Comparison of ENCODE assay signal across 13 cellular contexts in the genomic region with DNA sequence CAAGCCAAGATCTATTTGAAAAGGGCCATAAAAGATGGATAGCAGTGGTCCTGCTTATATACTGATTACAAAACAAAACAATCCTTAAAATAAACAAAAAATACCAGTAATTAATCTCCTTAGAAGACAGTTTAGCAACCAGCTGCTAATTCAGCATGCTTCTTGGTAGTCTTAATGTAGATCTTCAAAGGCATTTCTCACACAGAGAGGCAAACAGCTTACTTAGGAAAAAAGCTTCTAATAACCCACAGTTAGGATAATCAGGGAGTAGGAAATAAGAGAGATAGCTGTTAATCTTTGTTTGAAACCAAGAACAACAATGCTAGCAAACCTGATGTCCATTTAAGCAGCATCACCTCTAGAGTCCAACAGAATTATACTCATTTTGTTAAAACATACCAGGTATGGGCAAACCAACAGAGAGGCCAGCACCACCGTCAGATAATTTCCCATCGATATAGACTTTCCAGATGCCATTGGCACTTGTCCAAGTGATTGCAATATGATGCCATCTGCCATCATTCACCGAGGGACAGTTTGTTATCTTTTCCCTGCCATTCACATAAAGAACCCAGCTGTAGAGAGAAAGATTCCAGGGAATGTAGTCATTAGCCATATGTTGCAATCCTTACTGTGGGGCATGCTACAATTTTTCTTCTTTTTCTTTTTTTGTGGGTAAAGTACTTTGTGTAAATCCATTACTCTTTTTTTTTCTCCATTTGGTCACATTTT.
DNase-seq lines count a peak whose midpoint lies in the region; ATAC-seq and TF ChIP-seq lines count a peak whose summit lies in the region.
"Had no signal": no experiment of that assay in that cellular context is flagged by ENCODE, and none has a peak within 500 bp of the region (broad histone marks: within the 10 kb centered on the region; RNA-seq: fewer than 3 reads in every experiment).

No MANE protein-coding gene starts in this region.

- DNase-seq in Ammon's horn (ENCODE audit: low spot score) (peak; percentile 16), IMR-90 (peak; percentile 84), SHP77 treated with DMSO at 0.1 percent for 48 hours (lab: John Stamatoyannopoulos, UW) (peak; percentile 6), foreskin keratinocyte (peak; percentile 49 to 74), gastrocnemius medialis (no peak), activated gamma-delta T cell treated with Interleukin-2 at 50 U/mL for 16 hours (no peak), suprapubic skin (ENCODE audit: low spot score in 2 of 2) (no peak)
- DNase-seq: Caco-2, H9, islet precursor cell, NCI-H2107, pancreas had no signal

- H3K4ac ChIP-seq in IMR-90 (ENCODE audit: low read depth, low read length): peak overlapping the region; percentile 69; the same call in 1 of the 2 replicates

- intact Hi-C loops in IMR-90 (cut with micrococcal nuclease): loop anchor here (5.0 kb wide), 1 partner anchor 186 kb away; the partner anchor contains the start of gene TXN
- intact Hi-C loops in gastrocnemius medialis (cut with DNase I; ENCODE audit: low total_unique reads): no loop called here

- peak overlapping the region; percentile 84 for H4K5ac ChIP-seq in IMR-90 (ENCODE audit: low read depth, low read length)

- peak overlapping the region; percentile 59; the same call in 1 of the 2 replicates for H3K23ac ChIP-seq in IMR-90 (ENCODE audit: low read depth, low read length)

- peak overlapping the region; percentile 64; the same call in 1 of the 2 replicates for H3K4me2 ChIP-seq in IMR-90 (ENCODE audit: low read depth, low read length)

- H2AK5ac ChIP-seq in IMR-90 (ENCODE audit: low read depth, low read length): no peak overlapping the region

- no peaks in the 10 kb centered on the region for H3K27me3 ChIP-seq in IMR-90 (ENCODE audit: control insufficient read depth, insufficient read depth, low read length)
- H3K27me3 ChIP-seq in foreskin keratinocyte: no peaks in the 10 kb centered on the region
- no peaks in the 10 kb centered on the region for H3K27me3 ChIP-seq in gastrocnemius medialis
- no peaks in the 10 kb centered on the region for H3K27me3 ChIP-seq in suprapubic skin
- H3K27me3 ChIP-seq: pancreas had no signal

- H3K36me3 ChIP-seq in IMR-90 (ENCODE audit: control insufficient read depth, insufficient read depth, low read length) (peaks cover 17% of the 10 kb centered on the region), gastrocnemius medialis (no peaks in the 10 kb centered on the region), suprapubic skin (peaks cover 5% of the 10 kb centered on the region)
- H3K36me3 ChIP-seq: pancreas had no signal

- CTCF ChIA-PET in IMR-90 (lab: Yijun Ruan, JAX): no interaction called here

- H3K79me1 ChIP-seq in IMR-90 (ENCODE audit: low read depth in 1 of 2, low read length in 2 of 2): no peaks in the 10 kb centered on the region

- TF ChIP-seq EP300 in suprapubic skin (IDR thresholded peaks at IDR 0.05): no peak

- peak overlapping the region; percentile 14 for H3K14ac ChIP-seq in IMR-90 (replicated peaks; ENCODE audit: low read depth, low read length)

- 8% methylated on average over 2 of the region's 3 CpGs; no CpG with 5 or more reads in 1 of the 2 experiments for WGBS in IMR-90 (ENCODE audit: extremely low coverage in 2 of 2, insufficient read length in 1 of 2), 2 experiments
- 16% methylated on average over 3 of the region's 3 CpGs for WGBS in suprapubic skin

- peak overlapping the region; percentile 30 to 70; a peak in 3 of 4 replicates for H4K8ac ChIP-seq in IMR-90 (ENCODE audit: low read depth in 2 of 2, low read length in 2 of 2)

- peak; percentile 12 for ATAC-seq in IMR-90 (ENCODE audit: low read depth)
- ATAC-seq in foreskin keratinocyte: peak; percentile 48
- ATAC-seq in gastrocnemius medialis: no peak
- no peak for ATAC-seq in GM19397 (IDR thresholded peaks at IDR 0.05; ENCODE audit: unreplicated experiment)
- ATAC-seq: pancreas had no signal

- peak overlapping the region; percentile 72 for H2BK20ac ChIP-seq in IMR-90 (ENCODE audit: low read depth, low read length)

- no peak for TF ChIP-seq POLR2A in IMR-90 (IDR thresholded peaks at IDR 0.05; ENCODE audit: low read depth, low read length)
- TF ChIP-seq POLR2A in gastrocnemius medialis (IDR thresholded peaks at IDR 0.05): no peak
- TF ChIP-seq POLR2A in suprapubic skin (IDR thresholded peaks at IDR 0.05): no peak

- H2BK120ac ChIP-seq in IMR-90 (ENCODE audit: low read depth, low read length): peak overlapping the region; percentile 75

- no peak for TF ChIP-seq CTCF in IMR-90 (conservative IDR thresholded peaks at IDR 0.05; ENCODE audit: low read depth, low read length)
- TF ChIP-seq CTCF in foreskin keratinocyte (conservative IDR thresholded peaks at IDR 0.05): no peak
- TF ChIP-seq CTCF in gastrocnemius medialis (IDR thresholded peaks at IDR 0.05 in 4 of 5, conservative IDR thresholded peaks at IDR 0.05 in 1 of 5): no peak
- TF ChIP-seq CTCF in suprapubic skin (IDR thresholded peaks at IDR 0.05): no peak

- H3K4me1 ChIP-seq in IMR-90 (ENCODE audit: control insufficient read depth, insufficient read depth, low read length) (peaks cover 16% of the 10 kb centered on the region), foreskin keratinocyte (no peaks in the 10 kb centered on the region), gastrocnemius medialis (no peaks in the 10 kb centered on the region), suprapubic skin (no peaks in the 10 kb centered on the region)
- H3K4me1 ChIP-seq: Caco-2, pancreas had no signal

- H3K9me1 ChIP-seq in IMR-90 (ENCODE audit: insufficient read depth, low read length): peaks cover 13% of the 10 kb centered on the region

- POLR2A ChIA-PET in IMR-90 (lab: Charles Lee; ENCODE audit: unreplicated experiment): interaction anchor here (0.7 kb wide), 1 partner anchor 112 kb away, joined by 3 read pairs; no protein-coding TSS in a partner anchor

- no peak overlapping the region for H3K9ac ChIP-seq in IMR-90 (ENCODE audit: low read depth, low read length)

- dilution Hi-C loops in IMR-90 (cut with HindIII; ENCODE audit: low sequenced_read_pairs, unreplicated experiment): no loop called here

- no peak overlapping the region for H3K4me3 ChIP-seq in IMR-90 (ENCODE audit: insufficient read depth, low read depth, low read length)
- H3K4me3 ChIP-seq in gastrocnemius medialis: no peak overlapping the region
- no peak overlapping the region for H3K4me3 ChIP-seq in suprapubic skin
- H3K4me3 ChIP-seq: pancreas had no signal

- no peaks in the 10 kb centered on the region for H4K20me1 ChIP-seq in IMR-90 (ENCODE audit: insufficient read depth, low read length)

- H3K27ac ChIP-seq in IMR-90 (ENCODE audit: insufficient read depth, low read length) (peak overlapping the region; percentile 57), foreskin keratinocyte (no peak overlapping the region), gastrocnemius medialis (no peak overlapping the region), suprapubic skin (no peak overlapping the region)
- H3K27ac ChIP-seq: pancreas had no signal

- peak overlapping the region; percentile 95 for H2BK5ac ChIP-seq in IMR-90 (ENCODE audit: low read depth, low read length, poor library complexity, severe bottlenecking)

- TF ChIP-seq RAD21 in IMR-90 (IDR thresholded peaks at IDR 0.05; ENCODE audit: low read length): no peak

- H4K91ac ChIP-seq in IMR-90 (ENCODE audit: insufficient read depth, low read depth, low read length): peak overlapping the region; percentile 35; the same call in 1 of the 2 replicates

- in situ Hi-C loops in IMR-90 (cut with MboI; ENCODE audit: low sequenced_read_pairs): no loop called here
- in situ Hi-C loops in gastrocnemius medialis (cut with MboI; ENCODE audit: low sequenced_read_pairs in 4 of 4): loop anchor here in 1 of 4 donors (25.0 kb wide), 1 partner anchor 144 kb away; the partner anchor contains the start of gene SVEP1

- H3K56ac ChIP-seq in IMR-90 (ENCODE audit: extremely low read depth, insufficient read depth, low read length): peak overlapping the region; percentile 49; the same call in 1 of the 2 replicates

- H3K18ac ChIP-seq in IMR-90 (ENCODE audit: low read depth, low read length): peak overlapping the region; percentile 93

- BruUV-seq in IMR-90 (replicated peaks; lab: Mats Ljungman, UMichigan): no TSS peak

- H2AK9ac ChIP-seq in IMR-90 (replicated peaks; ENCODE audit: low read depth, low read length, poor library complexity): no peak overlapping the region

- H2AFZ ChIP-seq in IMR-90 (replicated peaks; ENCODE audit: low read length, poor library complexity): no peak overlapping the region

- peak overlapping the region; percentile 67; the same call in 2 of the 3 replicates for H2BK15ac ChIP-seq in IMR-90 (ENCODE audit: low read depth, low read length)

- peaks cover 10% of the 10 kb centered on the region for H3K9me3 ChIP-seq in IMR-90 (ENCODE audit: control insufficient read depth, insufficient read depth, low read length)
- no peaks in the 10 kb centered on the region for H3K9me3 ChIP-seq in gastrocnemius medialis
- no peaks in the 10 kb centered on the region for H3K9me3 ChIP-seq in suprapubic skin
- H3K9me3 ChIP-seq: Caco-2 had no signal

TF ChIP-seq in IMR-90, 13 proteins besides CTCF, POLR2A, EP300 and RAD21:
- peak; percentile 66 for TF ChIP-seq FOS (IDR thresholded peaks at IDR 0.05; ENCODE audit: low read depth, low read length)
- no peak for TF ChIP-seq RFX5 (IDR thresholded peaks at IDR 0.05; ENCODE audit: low read depth, low read length)
- TF ChIP-seq CEBPB (IDR thresholded peaks at IDR 0.05; ENCODE audit: low read depth, low read length): peak; percentile 98

Comparison
In these comparisons a context has a peak if more than half of its experiments do, and no peak if none do; other contexts are left out.
1. DNase-seq: peak in Ammon's horn (single experiment), IMR-90 (single experiment), SHP77 treated with DMSO at 0.1 percent for 48 hours (single experiment) and foreskin keratinocyte (2 of 2); none in gastrocnemius medialis (0 of 2), activated gamma-delta T cell treated with Interleukin-2 at 50 U/mL for 16 hours (single experiment) and suprapubic skin (0 of 2).
2. ATAC-seq: peak in IMR-90 (single experiment) and foreskin keratinocyte (single experiment); none in gastrocnemius medialis (0 of 2) and GM19397 (single experiment).